ENCODE assay signal across 11 cellular contexts in genomic region chr1:203299719-203300429, GRCh38. TPM values are rescaled to one million over a fixed set of nuclear protein-coding genes. Genes with fewer than 3 reads are reported as not detected.
DNase-seq lines count a peak whose midpoint lies in the region; ATAC-seq and TF ChIP-seq lines count a peak whose summit lies in the region.
"Not testable (repeated sequence)": the region's sequence is repeated elsewhere in the genome, so short reads cannot be mapped to it uniquely, and the experiment has no call there.
"Had no signal": no experiment of that assay in that cellular context is flagged by ENCODE, and none has a peak within 500 bp of the region (broad histone marks: within the 10 kb centered on the region; RNA-seq: fewer than 3 reads in every experiment).

No MANE protein-coding gene starts in this region.

- not testable (repeated sequence) for TF ChIP-seq CTCF in MM.1S (IDR thresholded peaks at IDR 0.05; ENCODE audit: low read length)

- H3K27ac Mint-ChIP-seq in CD4-positive, CD25-positive, alpha-beta regulatory T cell, result peak overlapping the region; percentile 51 to 76 (median 67)
- H3K27ac Mint-ChIP-seq in stimulated activated effector memory CD8-positive, alpha-beta T cell treated with anti-CD3 and anti-CD28 coated beads, Interleukin-12 subunit alpha, Interleukin-12 subunit beta, amount 100 ng/mL, for 72 hours, result peak overlapping the region; percentile 17

- ATAC-seq in CD4-positive, CD25-positive, alpha-beta regulatory T cell (ENCODE audit: low read depth in 2 of 2); activated T-cell treated with anti-CD3 and anti-CD28 coated beads, Interleukin-2, amount 50 U/mL, for 4 hours; stimulated activated effector memory CD8-positive, alpha-beta T cell treated with anti-CD3 and anti-CD28 coated beads, Interleukin-12 subunit alpha, Interleukin-12 subunit beta, amount 100 ng/mL, for 72 hours: not testable (repeated sequence)
- ATAC-seq in GM18502 (IDR thresholded peaks at IDR 0.05; ENCODE audit: poor library complexity, unreplicated experiment) (peak; percentile 35), GM19395 (IDR thresholded peaks at IDR 0.05; ENCODE audit: unreplicated experiment) (peak; percentile 42), HG02678 (IDR thresholded peaks at IDR 0.05; ENCODE audit: unreplicated experiment) (peak; percentile 32)

- H3K9me2 ChIP-seq in MM.1S (replicated peaks; ENCODE audit: insufficient read depth, low read length), result not testable (repeated sequence)

- H3K4me3 Mint-ChIP-seq in CD4-positive, CD25-positive, alpha-beta regulatory T cell, result peak overlapping the region in 1 of 4 donors; percentile 73
- peak overlapping the region; percentile 3 for H3K4me3 Mint-ChIP-seq in activated T-cell treated with anti-CD3 and anti-CD28 coated beads, Interleukin-2, amount 50 U/mL, for 4 hours
- H3K4me3 Mint-ChIP-seq in stimulated activated effector memory CD8-positive, alpha-beta T cell treated with anti-CD3 and anti-CD28 coated beads, Interleukin-12 subunit alpha, Interleukin-12 subunit beta, amount 100 ng/mL, for 72 hours, result not testable (repeated sequence)

- not testable (repeated sequence) for H3K27me3 Mint-ChIP-seq in CD4-positive, CD25-positive, alpha-beta regulatory T cell; activated T-cell treated with anti-CD3 and anti-CD28 coated beads, Interleukin-2, amount 50 U/mL, for 4 hours (ENCODE audit: low read depth)

- H3K79me2 ChIP-seq in MM.1S (ENCODE audit: low read length), result peaks cover 26% of the 10 kb centered on the region

- H2AFZ ChIP-seq in MM.1S (ENCODE audit: low read length), result not testable (repeated sequence)

- H3K4me3 ChIP-seq in CD4-positive, CD25-positive, alpha-beta regulatory T cell (ENCODE audit: low read depth, low read length); mucosa of rectum (ENCODE audit: low read length in 2 of 2): not testable (repeated sequence)
- H3K4me3 ChIP-seq in MM.1S (ENCODE audit: low read length), result peak overlapping the region; percentile 39

- not testable (repeated sequence) for H3K36me3 Mint-ChIP-seq in CD4-positive, CD25-positive, alpha-beta regulatory T cell; activated T-cell treated with anti-CD3 and anti-CD28 coated beads, Interleukin-2, amount 50 U/mL, for 4 hours (ENCODE audit: insufficient read depth)
- H3K36me3 Mint-ChIP-seq in stimulated activated effector memory CD8-positive, alpha-beta T cell treated with anti-CD3 and anti-CD28 coated beads, Interleukin-12 subunit alpha, Interleukin-12 subunit beta, amount 100 ng/mL, for 72 hours, result peaks cover 15% of the 10 kb centered on the region

- H3K9ac ChIP-seq in MM.1S (ENCODE audit: low read length), result peak overlapping the region; percentile 85
- not testable (repeated sequence) for H3K9ac ChIP-seq in mucosa of rectum (ENCODE audit: low read depth in 1 of 2, low read length in 2 of 2)

- H3K36me3 ChIP-seq in CD4-positive, CD25-positive, alpha-beta regulatory T cell (ENCODE audit: control insufficient read depth, insufficient read depth, low read length); MM.1S (replicated peaks; ENCODE audit: insufficient read depth, low read length); mucosa of rectum (ENCODE audit: control insufficient read depth in 2 of 2, insufficient read depth in 2 of 2, low read length in 2 of 2): not testable (repeated sequence)

- peaks cover 20% of the 10 kb centered on the region for H3K4me1 ChIP-seq in CD4-positive, CD25-positive, alpha-beta regulatory T cell (ENCODE audit: control insufficient read depth, insufficient read depth, low read length, poor library complexity, severe bottlenecking)
- H3K4me1 ChIP-seq in MM.1S (ENCODE audit: low read length) (peaks cover 85% of the 10 kb centered on the region), mucosa of rectum (ENCODE audit: control insufficient read depth in 2 of 2, insufficient read depth in 2 of 2, low read length in 2 of 2) (peaks cover 8 to 12% of the 10 kb centered on the region in 2 donors)

- not testable (repeated sequence) for H3K27me3 ChIP-seq in CD4-positive, CD25-positive, alpha-beta regulatory T cell (ENCODE audit: control insufficient read depth, insufficient read depth, low read length); MM.1S (replicated peaks; ENCODE audit: insufficient read depth, low read length); mucosa of rectum (ENCODE audit: control insufficient read depth in 2 of 2, insufficient read depth in 2 of 2, low read length in 2 of 2)

- peaks cover 52% of the 10 kb centered on the region for H3F3A ChIP-seq in MM.1S (ENCODE audit: insufficient read depth, low read length)

- not testable (repeated sequence) for H3K9me3 Mint-ChIP-seq in CD4-positive, CD25-positive, alpha-beta regulatory T cell; activated T-cell treated with anti-CD3 and anti-CD28 coated beads, Interleukin-2, amount 50 U/mL, for 4 hours; stimulated activated effector memory CD8-positive, alpha-beta T cell treated with anti-CD3 and anti-CD28 coated beads, Interleukin-12 subunit alpha, Interleukin-12 subunit beta, amount 100 ng/mL, for 72 hours

- not testable (repeated sequence) for H3K9me3 ChIP-seq in CD4-positive, CD25-positive, alpha-beta regulatory T cell (ENCODE audit: control insufficient read depth in 2 of 2, low read length in 2 of 2); MM.1S (replicated peaks; ENCODE audit: insufficient read depth, low read length); mucosa of rectum (ENCODE audit: control insufficient read depth in 2 of 2, low read length in 2 of 2)

- peaks cover 18 to 77% (median 47%) of the 10 kb centered on the region in 4 donors for H3K4me1 Mint-ChIP-seq in CD4-positive, CD25-positive, alpha-beta regulatory T cell
- peaks cover 73% of the 10 kb centered on the region for H3K4me1 Mint-ChIP-seq in activated T-cell treated with anti-CD3 and anti-CD28 coated beads, Interleukin-2, amount 50 U/mL, for 4 hours (ENCODE audit: low read depth)
- H3K4me1 Mint-ChIP-seq in stimulated activated effector memory CD8-positive, alpha-beta T cell treated with anti-CD3 and anti-CD28 coated beads, Interleukin-12 subunit alpha, Interleukin-12 subunit beta, amount 100 ng/mL, for 72 hours, result peaks cover 74% of the 10 kb centered on the region

- H3K4me2 ChIP-seq in MM.1S (ENCODE audit: low read depth, low read length), result peak overlapping the region; percentile 89

- not testable (repeated sequence) for DNase-seq in CD4-positive, CD25-positive, alpha-beta regulatory T cell; activated T-cell treated with anti-CD3 and anti-CD28 coated beads, Interleukin-2, amount 50 U/mL, for 4 hours; stimulated activated effector memory CD8-positive, alpha-beta T cell treated with anti-CD3 and anti-CD28 coated beads, Interleukin-12 subunit alpha, Interleukin-12 subunit beta, amount 100 ng/mL, for 72 hours (ENCODE audit: low spot score in 2 of 2)
- DNase-seq in MM.1S, result peak; percentile 81

- not testable (repeated sequence) for H4K20me1 ChIP-seq in MM.1S (ENCODE audit: insufficient read depth, low read length)

- not testable (repeated sequence) for H3K27ac ChIP-seq in CD4-positive, CD25-positive, alpha-beta regulatory T cell (ENCODE audit: insufficient read depth, low read length, poor library complexity, severe bottlenecking)
- H3K27ac ChIP-seq in MM.1S (ENCODE audit: low read length) (peak overlapping the region; percentile 95), mucosa of rectum (ENCODE audit: low read depth in 2 of 2, low read length in 2 of 2) (peak overlapping the region; percentile 23 to 77)

RNA-seq across cellular contexts. Expression of gene BTG2, which starts 5.4 kb away (rescaled TPM):
- total RNA-seq in CD4-positive, CD25-positive, alpha-beta regulatory T cell, result 1,002 TPM
- polyA plus RNA-seq in CD4-positive, CD25-positive, alpha-beta regulatory T cell, result 100 to 1,000 TPM; 153 to 176 (median 165) TPM
- total RNA-seq in activated T-cell treated with anti-CD3 and anti-CD28 coated beads, Interleukin-2, amount 50 U/mL, for 4 hours, result 100 to 1,000 TPM in 1 of 3 donors, 10 to 100 TPM in 2; 73.0 to 101 (median 80.5) TPM

RNA-seq across cellular contexts. Expression of gene FMOD, which starts 51.0 kb away (rescaled TPM):
- total RNA-seq in CD4-positive, CD25-positive, alpha-beta regulatory T cell, result not detected
- not detected for polyA plus RNA-seq in CD4-positive, CD25-positive, alpha-beta regulatory T cell
- total RNA-seq in activated T-cell treated with anti-CD3 and anti-CD28 coated beads, Interleukin-2, amount 50 U/mL, for 4 hours, result 1 to 10 TPM in 1 of 3 donors, under 1 TPM in 2; 0.19 to 1.1 (median 0.26) TPM
- total RNA-seq: activated CD8-positive, alpha-beta T cell treated with anti-CD3 and anti-CD28 coated beads, Interleukin-2, amount 10 ng/mL, durations not matched to agents 7 days and 5 days; mononuclear cell; RPMI7951 had no signal
